In genomic region chr18:48007381-48007780, GRCh38 we compare ENCODE assay signal across 14 cellular contexts.
A peak's percentile ranks its signal among the peaks of the same experiment; 100 is the strongest.
DNase-seq lines count a peak whose midpoint lies in the region; ATAC-seq, FAIRE-seq and TF ChIP-seq lines count a peak whose summit lies in the region.
"Had no signal": no experiment of that assay in that cellular context is flagged by ENCODE, and none has a peak within 500 bp of the region (broad histone marks: within the 10 kb centered on the region; RNA-seq: fewer than 3 reads in every experiment).

No MANE protein-coding gene starts in this region.

- no peaks in the 10 kb centered on the region for H3K9me3 ChIP-seq in naive thymus-derived CD4-positive, alpha-beta T cell (ENCODE audit: control insufficient read depth in 2 of 3, low read length in 3 of 3)
- no peaks in the 10 kb centered on the region for H3K9me3 ChIP-seq in small intestine (ENCODE audit: control insufficient read depth, low read depth)
- H3K9me3 ChIP-seq: neutrophil, SJCRH30, tibial artery had no signal

- in situ Hi-C loops in astrocyte of the cerebellum (cut with HindIII; ENCODE audit: low sequenced_read_pairs) (no loop called here), KBM-7 (cut with MboI; ENCODE audit: low pct_unique_long_range_greater_than_20kb, low sequenced_read_pairs) (no loop called here)

- H3K27ac ChIP-seq in naive thymus-derived CD4-positive, alpha-beta T cell (ENCODE audit: low read depth, low read length), result no peak overlapping the region
- H3K27ac ChIP-seq in small intestine (ENCODE audit: low read depth in 1 of 2, low read length in 1 of 2), result no peak overlapping the region
- H3K27ac ChIP-seq: neutrophil, SJCRH30 had no signal

- WGBS in small intestine, 3 donors, result 95 to 96% (median 96%) methylated on average over 10 of the region's 10 CpGs

- H3K36me3 Mint-ChIP-seq in mesothelial cell of epicardium, result no peaks in the 10 kb centered on the region
- peaks cover 0 to 4% (median 0%) of the 10 kb centered on the region in 5 donors for H3K36me3 Mint-ChIP-seq in naive thymus-derived CD4-positive, alpha-beta T cell

- H3K4me3 ChIP-seq in astrocyte of the cerebellum (ENCODE audit: low read depth, low read length), result peak overlapping the region; percentile 52
- no peak overlapping the region for H3K4me3 ChIP-seq in naive thymus-derived CD4-positive, alpha-beta T cell (ENCODE audit: low read length)
- H3K4me3 ChIP-seq in small intestine (ENCODE audit: low read depth in 1 of 2, low read length in 2 of 2), result no peak overlapping the region
- H3K4me3 ChIP-seq: SJCRH30 had no signal

- peaks cover 16% of the 10 kb centered on the region for H3K4me1 Mint-ChIP-seq in stimulated activated naive CD8-positive, alpha-beta T cell treated with anti-CD3 and anti-CD28 coated beads, Interleukin-15, amount 100 ng/mL, for 72 hours
- peaks cover 11% of the 10 kb centered on the region for H3K4me1 Mint-ChIP-seq in mesothelial cell of epicardium
- peaks cover 0 to 8% (median 5%) of the 10 kb centered on the region in 7 donors for H3K4me1 Mint-ChIP-seq in naive thymus-derived CD4-positive, alpha-beta T cell

- DNase-seq in stimulated activated naive CD8-positive, alpha-beta T cell treated with anti-CD3 and anti-CD28 coated beads, Interleukin-15, amount 100 ng/mL, for 72 hours, result no peak
- no peak for DNase-seq in stimulated activated naive CD8-positive, alpha-beta T cell treated with anti-CD3 and anti-CD28 coated beads, Interleukin-15, Interleukin-2, amounts not matched to agents 100 U/mL and 50 U/mL, for 24 hours
- DNase-seq in astrocyte of the cerebellum (ENCODE audit: low read depth) (no peak), mesothelial cell of epicardium (ENCODE audit: low spot score in 2 of 2, unreplicated experiment in 2 of 2) (no peak), KBM-7 (no peak), small intestine (no peak)
- no peak for DNase-seq in naive thymus-derived CD4-positive, alpha-beta T cell
- DNase-seq: activated gamma-delta T cell treated with Interleukin-2 at 50 U/mL for 16 hours, SJCRH30 had no signal

- CTCF ChIA-PET in naive thymus-derived CD4-positive, alpha-beta T cell (lab: Charles Lee), result interaction anchor here (0.5 to 1.5 kb wide), 4 partner anchors 8 to 1856 kb away, joined by 3 read pairs; no protein-coding TSS in a partner anchor

- peak; percentile 4 for ATAC-seq in stimulated activated naive CD8-positive, alpha-beta T cell treated with anti-CD3 and anti-CD28 coated beads, Interleukin-15, amount 100 ng/mL, for 72 hours
- ATAC-seq in stimulated activated naive CD8-positive, alpha-beta T cell treated with anti-CD3 and anti-CD28 coated beads, Interleukin-15, Interleukin-2, amounts not matched to agents 100 U/mL and 50 U/mL, for 24 hours, result no peak
- ATAC-seq in HG02973 (IDR thresholded peaks at IDR 0.05; ENCODE audit: unreplicated experiment), result no peak
- ATAC-seq in naive thymus-derived CD4-positive, alpha-beta T cell, result no peak

- H3K4me1 ChIP-seq in naive thymus-derived CD4-positive, alpha-beta T cell (ENCODE audit: control insufficient read depth in 2 of 2, insufficient read depth in 2 of 2, low read length in 2 of 2), result peaks cover 3 to 6% of the 10 kb centered on the region in 2 donors
- H3K4me1 ChIP-seq in small intestine (ENCODE audit: control insufficient read depth in 2 of 2, insufficient read depth in 1 of 2, low read depth in 1 of 2, low read length in 1 of 2), result no peaks in the 10 kb centered on the region

- POLR2A ChIA-PET in naive thymus-derived CD4-positive, alpha-beta T cell (lab: Charles Lee), result no interaction called here

- TF ChIP-seq CTCF in astrocyte of the cerebellum (IDR thresholded peaks at IDR 0.05; ENCODE audit: low read depth, low read length, missing control alignments) (no peak), mesothelial cell of epicardium (IDR thresholded peaks at IDR 0.05; ENCODE audit: unreplicated experiment) (no peak)

- no peaks in the 10 kb centered on the region for H3K27me3 ChIP-seq in naive thymus-derived CD4-positive, alpha-beta T cell (ENCODE audit: control insufficient read depth in 2 of 2, insufficient read depth in 2 of 2, low read length in 2 of 2)
- H3K27me3 ChIP-seq in small intestine (ENCODE audit: control insufficient read depth in 2 of 2, insufficient read depth in 2 of 2, low read length in 2 of 2), result peaks cover 0 to 2% of the 10 kb centered on the region in 2 donors
- H3K27me3 ChIP-seq: SJCRH30, tibial artery had no signal

- intact Hi-C loops in naive thymus-derived CD4-positive, alpha-beta T cell (cut with micrococcal nuclease), result loop anchor here in 1 of 2 donors (5.0 kb wide), 1 partner anchor 130 kb away; no protein-coding TSS in a partner anchor

- H3K4me3 Mint-ChIP-seq in stimulated activated naive CD8-positive, alpha-beta T cell treated with anti-CD3 and anti-CD28 coated beads, Interleukin-15, amount 100 ng/mL, for 72 hours, result no peak overlapping the region
- H3K4me3 Mint-ChIP-seq in mesothelial cell of epicardium, result peak overlapping the region; percentile 70
- peak overlapping the region in 3 of 10 donors; percentile 51 to 83 (median 62) for H3K4me3 Mint-ChIP-seq in naive thymus-derived CD4-positive, alpha-beta T cell

- H3K36me3 ChIP-seq in naive thymus-derived CD4-positive, alpha-beta T cell (ENCODE audit: control insufficient read depth in 2 of 3, insufficient read depth in 3 of 3, low read length in 3 of 3), result no peaks in the 10 kb centered on the region
- no peaks in the 10 kb centered on the region for H3K36me3 ChIP-seq in small intestine (ENCODE audit: control insufficient read depth in 2 of 2, insufficient read depth in 2 of 2, low read length in 2 of 2)
- H3K36me3 ChIP-seq: neutrophil, SJCRH30, tibial artery had no signal

- peaks cover 43% of the 10 kb centered on the region for H3K27me3 Mint-ChIP-seq in stimulated activated naive CD8-positive, alpha-beta T cell treated with anti-CD3 and anti-CD28 coated beads, Interleukin-15, amount 100 ng/mL, for 72 hours
- H3K27me3 Mint-ChIP-seq in mesothelial cell of epicardium (ENCODE audit: low read depth), result no peaks in the 10 kb centered on the region
- peaks cover 9 to 36% (median 20%) of the 10 kb centered on the region in 5 donors for H3K27me3 Mint-ChIP-seq in naive thymus-derived CD4-positive, alpha-beta T cell

- no peaks in the 10 kb centered on the region for H3K9me3 Mint-ChIP-seq in stimulated activated naive CD8-positive, alpha-beta T cell treated with anti-CD3 and anti-CD28 coated beads, Interleukin-15, amount 100 ng/mL, for 72 hours
- H3K9me3 Mint-ChIP-seq in mesothelial cell of epicardium, result peaks cover 3% of the 10 kb centered on the region
- H3K9me3 Mint-ChIP-seq in naive thymus-derived CD4-positive, alpha-beta T cell, result peaks cover 0 to 5% (median 0%) of the 10 kb centered on the region in 11 donors

- H3K27ac Mint-ChIP-seq in stimulated activated naive CD8-positive, alpha-beta T cell treated with anti-CD3 and anti-CD28 coated beads, Interleukin-15, amount 100 ng/mL, for 72 hours, result no peak overlapping the region
- no peak overlapping the region for H3K27ac Mint-ChIP-seq in mesothelial cell of epicardium
- H3K27ac Mint-ChIP-seq in naive thymus-derived CD4-positive, alpha-beta T cell, result no peak overlapping the region

- no peak for FAIRE-seq in small intestine (lab: Jason Lieb, UNC)
- FAIRE-seq: GM19239, TTC549 had no signal
